Comparison of ENCODE assay signal across 8 cellular contexts in the genomic region with DNA sequence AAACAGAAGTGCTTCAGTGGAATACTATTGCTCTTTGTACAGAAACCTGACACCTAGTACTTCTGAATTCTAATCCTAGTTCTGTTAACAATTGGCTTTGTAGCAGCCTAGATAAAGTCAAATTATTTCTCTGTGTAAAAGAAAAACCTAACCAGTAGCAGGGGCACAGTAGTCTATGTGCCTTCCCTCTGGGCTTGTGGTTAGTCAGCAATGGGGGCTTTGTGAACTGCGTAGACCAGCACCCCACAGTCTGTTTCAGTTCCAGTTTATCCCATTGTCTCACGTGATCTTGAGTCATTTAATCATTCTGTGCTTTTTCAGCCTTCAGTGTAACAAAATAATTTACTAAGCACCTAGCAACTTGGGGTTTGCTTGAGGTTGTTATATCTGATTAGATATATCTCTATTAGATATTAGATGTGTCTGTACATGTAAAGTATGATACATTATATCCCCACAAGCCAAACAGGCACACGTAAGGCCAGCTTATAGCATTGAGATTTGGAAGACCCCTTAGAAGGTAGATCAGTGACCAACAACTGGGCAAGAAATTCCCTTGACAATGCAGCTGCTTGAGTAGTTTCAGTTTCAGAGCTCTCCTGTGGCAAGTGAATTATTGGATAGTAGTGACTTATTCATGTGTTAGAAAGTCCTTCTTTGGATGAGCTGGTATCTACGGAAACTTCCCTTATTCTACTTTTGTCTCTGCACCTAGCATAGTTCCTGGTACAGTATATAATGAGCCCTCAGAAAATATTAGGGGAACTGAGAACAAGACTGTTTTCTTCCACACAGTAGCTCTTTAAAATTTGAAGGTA. TPM values are rescaled to one million over a fixed set of nuclear protein-coding genes. Genes with fewer than 3 reads are reported as not detected.
DNase-seq lines count a peak whose midpoint lies in the region; ATAC-seq, FAIRE-seq and TF ChIP-seq lines count a peak whose summit lies in the region.

No MANE protein-coding gene starts in this region.

- H3K79me2 ChIP-seq in K562 (ENCODE audit: control insufficient read depth, insufficient read depth, low read length) (no peaks in the 10 kb centered on the region), mammary epithelial cell (ENCODE audit: insufficient read depth, low read length) (no peaks in the 10 kb centered on the region)

- H2AFZ ChIP-seq in K562 (ENCODE audit: low read depth, low read length) = no peak overlapping the region
- no peak overlapping the region for H2AFZ ChIP-seq in mammary epithelial cell (ENCODE audit: low read depth, low read length)

- no peak overlapping the region for H3K27ac ChIP-seq in K562 (ENCODE audit: extremely low read depth, low read depth, low read length)
- H3K27ac ChIP-seq in mammary epithelial cell (ENCODE audit: insufficient read depth, low read depth, low read length) = no peak overlapping the region
- no peak overlapping the region for H3K27ac ChIP-seq in gastrocnemius medialis
- no peak overlapping the region for H3K27ac ChIP-seq in adrenal gland

- H3K4me3 ChIP-seq in K562 (no peak overlapping the region), mammary epithelial cell (replicated peaks in 1 of 3; ENCODE audit: insufficient read depth in 1 of 3, low read depth in 2 of 3, low read length in 3 of 3) (no peak overlapping the region), gastrocnemius medialis (no peak overlapping the region), adrenal gland (no peak overlapping the region)

- no peaks in the 10 kb centered on the region for H3K36me3 ChIP-seq in K562 (ENCODE audit: control insufficient read depth, insufficient read depth, low read length)
- no peaks in the 10 kb centered on the region for H3K36me3 ChIP-seq in mammary epithelial cell (ENCODE audit: insufficient read depth, low read length)
- no peaks in the 10 kb centered on the region for H3K36me3 ChIP-seq in gastrocnemius medialis
- no peaks in the 10 kb centered on the region for H3K36me3 ChIP-seq in adrenal gland (replicated peaks in 1 of 2)

- no peak for TF ChIP-seq RAD21 in K562 (CRISPR knock-in tag; conservative IDR thresholded peaks at IDR 0.05 in 1 of 2, IDR thresholded peaks at IDR 0.05 in 1 of 2)

- H3K27me3 ChIP-seq in K562 (ENCODE audit: control insufficient read depth in 2 of 2, insufficient read depth in 2 of 2, low read length in 2 of 2) (peaks cover 58 to 86% of the 10 kb centered on the region in 2 experiments), mammary epithelial cell (ENCODE audit: insufficient read depth, low read length) (no peaks in the 10 kb centered on the region), gastrocnemius medialis (no peaks in the 10 kb centered on the region), adrenal gland (no peaks in the 10 kb centered on the region)

- TF ChIP-seq CTCF in K562 (IDR thresholded peaks at IDR 0.05 in 2 of 3, conservative IDR thresholded peaks at IDR 0.05 in 1 of 3; ENCODE audit: insufficient read depth in 2 of 3, low read depth in 1 of 3, low read length in 3 of 3) (no peak), mammary epithelial cell (conservative IDR thresholded peaks at IDR 0.05 in 1 of 2, IDR thresholded peaks at IDR 0.05 in 1 of 2; ENCODE audit: extremely low read depth in 1 of 2, insufficient read depth in 1 of 2, low read depth in 1 of 2, low read length in 2 of 2) (no peak), gastrocnemius medialis (IDR thresholded peaks at IDR 0.05 in 4 of 5, conservative IDR thresholded peaks at IDR 0.05 in 1 of 5) (no peak), adrenal gland (IDR thresholded peaks at IDR 0.05) (no peak)

- dilution Hi-C loops in mammary epithelial cell (cut with HindIII; ENCODE audit: low sequenced_read_pairs) = no loop called here

- in situ Hi-C loops in K562 (cut with MboI) (no loop called here), mammary epithelial cell (cut with MboI; ENCODE audit: low sequenced_read_pairs in 2 of 2) (no loop called here), gastrocnemius medialis (cut with MboI; ENCODE audit: low sequenced_read_pairs in 4 of 4) (no loop called here)

- DNase-seq in Daoy (ENCODE audit: low read depth) (peak; percentile 9), K562 (ENCODE audit: extremely low read depth in 1 of 4, low spot score in 3 of 4) (no peak), mammary epithelial cell (no peak), gastrocnemius medialis (no peak), SKM-1 treated with dmso at 0.1 percent for 144 hours (lab: John Stamatoyannopoulos, UW; ENCODE audit: unreplicated experiment) (no peak), adrenal gland (no peak)

- FAIRE-seq in K562 (lab: Jason Lieb, UNC) = no peak

- CTCF ChIA-PET in K562 (lab: Yijun Ruan, JAX; ENCODE audit: low intra/inter-chr PET ratio) (no interaction called here), mammary epithelial cell (lab: Charles Lee; ENCODE audit: low non-redundant PET) (no interaction called here)

- H3K9me3 ChIP-seq in K562 (replicated peaks; ENCODE audit: control insufficient read depth, insufficient read depth, low read depth, low read length) (no peaks in the 10 kb centered on the region), mammary epithelial cell (replicated peaks; ENCODE audit: insufficient read depth, low read length) (peaks cover 3% of the 10 kb centered on the region), gastrocnemius medialis (no peaks in the 10 kb centered on the region), adrenal gland (replicated peaks in 1 of 3) (no peaks in the 10 kb centered on the region)

- TF ChIP-seq POLR2A in K562 (conservative IDR thresholded peaks at IDR 0.05) (no peak), gastrocnemius medialis (IDR thresholded peaks at IDR 0.05) (no peak), adrenal gland (IDR thresholded peaks at IDR 0.05) (no peak)

- no peaks in the 10 kb centered on the region for H4K20me1 ChIP-seq in K562 (replicated peaks; ENCODE audit: control insufficient read depth, insufficient read depth, low read length)
- no peaks in the 10 kb centered on the region for H4K20me1 ChIP-seq in mammary epithelial cell (ENCODE audit: insufficient read depth, low read length)

- H3K4me1 ChIP-seq in K562 (replicated peaks in 1 of 2; ENCODE audit: control insufficient read depth in 2 of 2, insufficient read depth in 2 of 2, low read length in 2 of 2) = peaks cover 4 to 9% of the 10 kb centered on the region in 2 experiments; a peak in 3 of 5 replicates
- no peaks in the 10 kb centered on the region for H3K4me1 ChIP-seq in mammary epithelial cell (ENCODE audit: insufficient read depth, low read length)
- H3K4me1 ChIP-seq in gastrocnemius medialis = no peaks in the 10 kb centered on the region
- H3K4me1 ChIP-seq in adrenal gland (replicated peaks in 1 of 2) = no peaks in the 10 kb centered on the region

- POLR2A ChIA-PET in K562 (lab: Yijun Ruan, JAX) = interaction anchor here (1.1 kb wide), 1 partner anchor 10 kb away, joined by 3 read pairs; no protein-coding TSS in a partner anchor

- BruUV-seq in K562 (replicated peaks; lab: Mats Ljungman, UMichigan) (no TSS peak), mammary epithelial cell (replicated peaks; lab: Mats Ljungman, UMichigan) (no TSS peak)

- ATAC-seq in GM19455 (IDR thresholded peaks at IDR 0.05; ENCODE audit: unreplicated experiment) (peak; percentile 48), HG03378 (IDR thresholded peaks at IDR 0.05; ENCODE audit: unreplicated experiment) (peak; percentile 50), K562 (no peak), gastrocnemius medialis (no peak)

- H3K9ac ChIP-seq in K562 (ENCODE audit: insufficient read depth in 1 of 2, low read depth in 2 of 2, low read length in 2 of 2) (no peak overlapping the region), mammary epithelial cell (ENCODE audit: insufficient read depth, low read length) (no peak overlapping the region)

- H3K4me2 ChIP-seq in K562 (ENCODE audit: insufficient read depth, low read length) (no peak overlapping the region), mammary epithelial cell (ENCODE audit: insufficient read depth, low read depth, low read length) (no peak overlapping the region)

- intact Hi-C loops in K562 (cut with micrococcal nuclease) = no loop called here
- intact Hi-C loops in mammary epithelial cell (cut with micrococcal nuclease) = no loop called here
- intact Hi-C loops in gastrocnemius medialis (cut with DNase I; ENCODE audit: low total_unique reads) = no loop called here
- intact Hi-C loops in adrenal gland (cut with DNase I) = no loop called here

- 3% methylated on average over 4 of the region's 4 CpGs for WGBS in K562 (ENCODE audit: insufficient coverage, low coverage, missing lambda C conversion rate)
- WGBS in mammary epithelial cell (ENCODE audit: low coverage, missing lambda C conversion rate) = 62% methylated on average over 4 of the region's 4 CpGs
- 65 to 74% (median 70%) methylated on average over 4 of the region's 4 CpGs for WGBS in adrenal gland, 4 donors

- H3K9me1 ChIP-seq in K562 (ENCODE audit: control insufficient read depth, insufficient read depth, low read length) = no peaks in the 10 kb centered on the region

- no peak for TF ChIP-seq EP300 in K562 (IDR thresholded peaks at IDR 0.05; ENCODE audit: low read length)

TF ChIP-seq in K562, 482 proteins besides CTCF, POLR2A, EP300 and RAD21 (continues in another document):
- no peak for TF ChIP-seq FOXJ3 (CRISPR knock-in tag; IDR thresholded peaks at IDR 0.05)

RNA-seq across cellular contexts. Expression of a gene that starts 27.9 kb away (rescaled TPM):
- total RNA-seq in Daoy (2014; rRNA removed; shearing (Covaris generic)) = not detected in 2 replicates
- total RNA-seq in K562 (2011; cell fraction: chromatin; rRNA removed; ENCODE audit: low replicate concordance) = not detected in 2 replicates
- not detected in 2 replicates for total RNA-seq in K562 (2011; cell fraction: nucleolus; rRNA removed)
- not detected in 2 replicates for total RNA-seq in K562 (2011; cell fraction: nucleoplasm; rRNA removed)
- total RNA-seq in K562 (2014; rRNA removed) (not detected in 2 replicates), K562 (2014; rRNA removed; fragmentation: Illumina TruSeq; extraction: Trizol) (not detected in 2 replicates), K562 (2015; rRNA removed; fragmentation: Illumina TruSeq; extraction: Trizol) (not detected in 2 replicates), K562 (2021) (not detected in 2 replicates), mammary epithelial cell (not detected), gastrocnemius medialis (not detected), adrenal gland (not detected)
- polyA plus RNA-seq in K562 (2011; rRNA removed) (not detected in 2 replicates), K562 (2014; fragmentation: Illumina TruSeq; extraction: Trizol) (not detected in 2 replicates), K562 (2014; fragmentation: Nextera tagmentation; extraction: Ambion mirVana) (not detected), K562 (2014; rRNA removed) (not detected in 2 replicates), mammary epithelial cell (not detected), adrenal gland (not detected)
- 0.09 TPM in 1 of 2 replicates, not detected in the other for polyA plus RNA-seq in K562 (2011; cell fraction: cytosol; rRNA removed)
- polyA plus RNA-seq in K562 (2011; cell fraction: nucleus; rRNA removed) = not detected in 2 replicates
- polyA plus RNA-seq in K562 (2012) = not detected in 2 replicates
- not detected in 2 replicates for polyA minus RNA-seq in K562 (2011; rRNA and poly(A)+ RNA removed)
- not detected in 2 replicates for polyA minus RNA-seq in K562 (2011; cell fraction: cytosol; rRNA and poly(A)+ RNA removed)
- not detected in 2 replicates for polyA minus RNA-seq in K562 (2011; cell fraction: nucleus; rRNA and poly(A)+ RNA removed)
- not detected for polyA minus RNA-seq in mammary epithelial cell

Comparison
In these comparisons a context has a peak if more than half of its experiments do, and no peak if none do; other contexts are left out.
1. ATAC-seq: peak in GM19455 (single experiment) and HG03378 (single experiment); none in K562 (single experiment) and gastrocnemius medialis (0 of 2).